In the genomic region with DNA sequence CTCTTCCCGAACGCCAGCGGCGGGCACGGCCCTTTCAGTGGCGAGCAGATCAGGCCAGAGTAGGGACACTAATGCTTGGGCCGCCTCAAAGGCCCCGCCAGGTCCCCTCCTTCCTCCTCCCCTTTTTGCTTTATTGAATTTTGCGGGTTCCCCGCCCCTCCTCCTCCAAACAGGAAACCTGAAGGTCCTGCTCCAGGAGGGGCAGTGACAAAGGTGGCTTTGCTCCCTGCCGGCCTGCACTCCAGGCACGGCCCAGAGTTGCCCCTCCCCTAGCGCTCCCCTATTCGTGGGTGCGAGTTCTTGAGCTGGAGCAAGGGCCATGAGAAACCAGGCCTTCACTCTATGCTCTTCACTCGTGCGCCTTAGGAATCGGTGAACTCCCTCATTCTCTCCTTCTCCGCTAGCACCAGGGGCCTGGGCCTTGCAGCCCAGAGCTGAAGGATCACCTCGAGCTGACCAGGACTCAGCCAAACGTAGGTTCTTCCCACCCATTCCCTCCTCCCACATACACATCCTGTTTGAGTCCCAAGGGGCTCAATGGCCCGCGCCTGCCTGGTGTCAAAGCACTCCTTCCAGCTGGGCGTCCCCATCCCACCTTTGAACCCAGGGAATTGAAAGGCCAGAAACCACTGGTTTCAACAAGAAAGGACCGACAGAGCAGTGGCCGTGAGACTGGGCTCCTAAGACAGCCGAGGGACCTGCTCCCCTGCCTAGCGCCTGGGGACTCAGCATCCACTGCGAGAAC, we compare ENCODE assay signal across 10 cellular contexts. TPM values are rescaled to one million over a fixed set of nuclear protein-coding genes. Genes with fewer than 3 reads are reported as not detected.
DNase-seq lines count a peak whose midpoint lies in the region; ATAC-seq, FAIRE-seq and TF ChIP-seq lines count a peak whose summit lies in the region.
"Had no signal": no experiment of that assay in that cellular context is flagged by ENCODE, and none has a peak within 500 bp of the region (broad histone marks: within the 10 kb centered on the region; RNA-seq: fewer than 3 reads in every experiment).

No MANE protein-coding gene starts in this region.

- intact Hi-C loops in sigmoid colon (cut with DNase I) = no loop called here

- H3K4me2 ChIP-seq in fibroblast of lung (ENCODE audit: extremely low read depth, insufficient read depth, low read length) = peak overlapping the region; percentile 87

- H3K9ac ChIP-seq in NT2/D1 (ENCODE audit: insufficient read length, low read depth) = peak overlapping the region; percentile 21
- H3K9ac ChIP-seq in fibroblast of lung (ENCODE audit: insufficient read depth, low read length) = peak overlapping the region; percentile 72

- FAIRE-seq in GM12891 (lab: Jason Lieb, UNC) = no peak

- peak in 1 of 2 donors; percentile 61 for TF ChIP-seq POLR2A in sigmoid colon (IDR thresholded peaks at IDR 0.05)
- TF ChIP-seq POLR2A in GM12891 (IDR thresholded peaks at IDR 0.05; ENCODE audit: low read depth, low read length) = no peak
- no peak for TF ChIP-seq POLR2A in GM18505 (IDR thresholded peaks at IDR 0.05; ENCODE audit: borderline replicate concordance, extremely low read depth, insufficient read depth, insufficient read length)

- peak; percentile 32 for DNase-seq in DMS79 (lab: John Stamatoyannopoulos, UW)
- no peak for DNase-seq in NT2/D1 (ENCODE audit: low read depth, low spot score)
- peak in 1 of 2 donors; percentile 57 for DNase-seq in fibroblast of lung (ENCODE audit: low read depth in 2 of 2)
- DNase-seq in sigmoid colon = peak; percentile 75
- DNase-seq in GM12891 (ENCODE audit: insufficient read length, low spot score) = no peak
- DNase-seq: activated gamma-delta T cell treated with Interleukin-2 at 50 U/mL for 16 hours, NCI-H1092 had no signal

- TF ChIP-seq CTCF in fibroblast of lung (conservative IDR thresholded peaks at IDR 0.05 in 1 of 2, IDR thresholded peaks at IDR 0.05 in 1 of 2; ENCODE audit: low read depth in 1 of 2, low read length in 2 of 2) (no peak), sigmoid colon (IDR thresholded peaks at IDR 0.05) (no peak)

- peaks cover 78% of the 10 kb centered on the region for H3K79me2 ChIP-seq in fibroblast of lung (ENCODE audit: control insufficient read depth, insufficient read depth, low read length)

- ATAC-seq in GM21528 (IDR thresholded peaks at IDR 0.05; ENCODE audit: low FRiP score, unreplicated experiment) = no peak
- ATAC-seq in GM18505 (IDR thresholded peaks at IDR 0.05; ENCODE audit: unreplicated experiment) = no peak
- no peak for ATAC-seq in GM18498 (IDR thresholded peaks at IDR 0.05; ENCODE audit: unreplicated experiment)

- peak overlapping the region; percentile 18 for H2AFZ ChIP-seq in fibroblast of lung (ENCODE audit: low read length)

- no peak for TF ChIP-seq EP300 in sigmoid colon (IDR thresholded peaks at IDR 0.05)

- no peaks in the 10 kb centered on the region for H4K20me1 ChIP-seq in fibroblast of lung (ENCODE audit: control insufficient read depth, extremely low read depth, insufficient read depth, low read length)

- H3K9me3 ChIP-seq in NT2/D1 (ENCODE audit: insufficient read depth, low read length) = no peaks in the 10 kb centered on the region; the same call in 1 of the 2 replicates
- H3K9me3 ChIP-seq in fibroblast of lung (ENCODE audit: control insufficient read depth, insufficient read depth, low read depth, low read length) = no peaks in the 10 kb centered on the region
- no peaks in the 10 kb centered on the region for H3K9me3 ChIP-seq in sigmoid colon

- 3 to 9% methylated on average over 29 of the region's 29 CpGs for WGBS in sigmoid colon, 2 donors

- no peak overlapping the region for H3K4me3 ChIP-seq in NT2/D1 (ENCODE audit: insufficient read length, low read depth)
- H3K4me3 ChIP-seq in fibroblast of lung (replicated peaks in 1 of 4; ENCODE audit: control extremely low read depth in 1 of 4, insufficient read depth in 1 of 4, low read depth in 3 of 4, low read length in 4 of 4) = peak overlapping the region; percentile 34 to 61 (median 42)
- H3K4me3 ChIP-seq in sigmoid colon = peak overlapping the region; percentile 33 to 73 (median 66)

- H3K27ac ChIP-seq in fibroblast of lung (ENCODE audit: insufficient read depth, low read length) (peak overlapping the region; percentile 98), sigmoid colon (peak overlapping the region in 3 of 4 donors; percentile 91 to 96 (median 95))

- no peaks in the 10 kb centered on the region for H3K36me3 ChIP-seq in NT2/D1 (ENCODE audit: insufficient read depth, insufficient read length, low read length)
- no peaks in the 10 kb centered on the region for H3K36me3 ChIP-seq in fibroblast of lung (ENCODE audit: control insufficient read depth, insufficient read depth, low read length)
- H3K36me3 ChIP-seq in sigmoid colon = peaks cover 15 to 22% (median 17%) of the 10 kb centered on the region in 4 donors

- H3K4me1 ChIP-seq in NT2/D1 (ENCODE audit: insufficient read depth, insufficient read length) = peaks cover 3% of the 10 kb centered on the region
- H3K4me1 ChIP-seq in fibroblast of lung (ENCODE audit: control insufficient read depth, extremely low read depth, insufficient read depth, low read length) = peaks cover 22% of the 10 kb centered on the region
- H3K4me1 ChIP-seq in sigmoid colon = peaks cover 0 to 66% (median 48%) of the 10 kb centered on the region in 4 donors

- peaks cover 99% of the 10 kb centered on the region for H3K27me3 ChIP-seq in NT2/D1 (ENCODE audit: insufficient read depth, insufficient read length)
- no peaks in the 10 kb centered on the region for H3K27me3 ChIP-seq in fibroblast of lung (ENCODE audit: control insufficient read depth, insufficient read depth, low read length)
- H3K27me3 ChIP-seq in sigmoid colon = no peaks in the 10 kb centered on the region

TF ChIP-seq in GM12891, 5 proteins besides CTCF, POLR2A, EP300 and RAD21:
- TF ChIP-seq POLR2AphosphoS5 (IDR thresholded peaks at IDR 0.05; ENCODE audit: low read depth, low read length) (no peak), TAF1 (IDR thresholded peaks at IDR 0.05; ENCODE audit: low read depth, low read length) (no peak), SPI1 (IDR thresholded peaks at IDR 0.05; ENCODE audit: low read depth, low read length) (no peak)

RNA-seq across cellular contexts. Expression of a gene that starts 0.6 kb away (rescaled TPM):
- total RNA-seq in fibroblast of lung (3.6 and 4.4 TPM in 2 replicates), sigmoid colon (1 to 10 TPM; 4.2 to 10.0 (median 4.5) TPM)
- polyA plus RNA-seq in fibroblast of lung (0.70 and 1.2 TPM in 2 replicates), sigmoid colon (1 to 10 TPM in 2 of 3 donors, not detected in 1; 1.6 to 8.1 TPM)
- polyA plus RNA-seq in fibroblast of lung (2012) = 1.6 and 3.8 TPM in 2 replicates
- 0.30 and 1.6 TPM in 2 replicates for polyA minus RNA-seq in fibroblast of lung (ENCODE audit: low replicate concordance)
- not detected for polyA plus RNA-seq in GM12891 (2012; ENCODE audit: low read depth, missing spikeins)

RNA-seq across cellular contexts. Expression of a gene that starts 4.2 kb away (rescaled TPM):
- total RNA-seq in fibroblast of lung (1.5 TPM in 2 replicates), sigmoid colon (10 to 100 TPM in 2 of 4 donors, 1 to 10 TPM in 2; 4.9 to 20.8 (median 12.0) TPM)
- polyA plus RNA-seq in fibroblast of lung (0.44 and 0.68 TPM in 2 replicates), sigmoid colon (10 to 100 TPM in 2 of 3 donors, 1 to 10 TPM in 1; 3.9 to 15.6 (median 10.3) TPM)
- 2.7 and 3.2 TPM in 2 replicates for polyA plus RNA-seq in fibroblast of lung (2012)
- polyA minus RNA-seq in fibroblast of lung (ENCODE audit: low replicate concordance) = 0.41 and 1.6 TPM in 2 replicates
- polyA plus RNA-seq in GM12891 (2012; ENCODE audit: low read depth, missing spikeins) = not detected

RNA-seq across cellular contexts. Expression of a gene that starts 4.7 kb away (rescaled TPM):
- total RNA-seq in fibroblast of lung (18.3 and 22.1 TPM in 2 replicates), sigmoid colon (10 to 100 TPM in 3 of 4 donors, 1 to 10 TPM in 1; 9.2 to 12.2 (median 11.2) TPM)
- polyA plus RNA-seq in fibroblast of lung (16.6 and 35.6 TPM in 2 replicates), sigmoid colon (10 to 100 TPM in 1 of 3 donors, 1 to 10 TPM in 2; 3.2 to 14.3 (median 7.8) TPM)
- 17.5 and 31.8 TPM in 2 replicates for polyA plus RNA-seq in fibroblast of lung (2012)
- polyA minus RNA-seq in fibroblast of lung (ENCODE audit: low replicate concordance) = 3.1 and 3.9 TPM in 2 replicates
- not detected for polyA plus RNA-seq in GM12891 (2012; ENCODE audit: low read depth, missing spikeins)

RNA-seq across cellular contexts. Expression of a gene that starts 8.3 kb away (rescaled TPM):
- total RNA-seq in fibroblast of lung (1.0 and 1.2 TPM in 2 replicates), sigmoid colon (1 to 10 TPM; 4.7 to 9.1 (median 7.3) TPM)
- polyA plus RNA-seq in fibroblast of lung (5.3 and 5.9 TPM in 2 replicates), sigmoid colon (10 to 100 TPM; 18.0 to 23.9 (median 18.0) TPM)
- 6.8 and 7.9 TPM in 2 replicates for polyA plus RNA-seq in fibroblast of lung (2012)
- polyA minus RNA-seq in fibroblast of lung (ENCODE audit: low replicate concordance) = 4.8 and 6.3 TPM in 2 replicates
- not detected for polyA plus RNA-seq in GM12891 (2012; ENCODE audit: low read depth, missing spikeins)

RNA-seq across cellular contexts. Expression of a gene that starts 17.1 kb away (rescaled TPM):
- total RNA-seq in fibroblast of lung (under 0.01 TPM in 1 of 2 replicates, not detected in the other), sigmoid colon (10 to 100 TPM; 13.0 to 35.7 (median 18.2) TPM)
- polyA plus RNA-seq in fibroblast of lung (0.08 and 0.11 TPM in 2 replicates), sigmoid colon (10 to 100 TPM; 21.4 to 22.4 (median 21.6) TPM)
- polyA plus RNA-seq in fibroblast of lung (2012) = 0.09 TPM in 1 of 2 replicates, not detected in the other
- polyA minus RNA-seq in fibroblast of lung (ENCODE audit: low replicate concordance) = not detected in 2 replicates
- polyA plus RNA-seq in GM12891 (2012; ENCODE audit: low read depth, missing spikeins) = not detected

Comparison
In these comparisons a context has a peak if more than half of its experiments do, and no peak if none do; other contexts are left out.
1. DNase-seq: peak in DMS79 (single experiment) and sigmoid colon (single experiment); none in NT2/D1 (single experiment) and GM12891 (single experiment).